ENCODE assay signal across 16 cellular contexts in the genomic region with DNA sequence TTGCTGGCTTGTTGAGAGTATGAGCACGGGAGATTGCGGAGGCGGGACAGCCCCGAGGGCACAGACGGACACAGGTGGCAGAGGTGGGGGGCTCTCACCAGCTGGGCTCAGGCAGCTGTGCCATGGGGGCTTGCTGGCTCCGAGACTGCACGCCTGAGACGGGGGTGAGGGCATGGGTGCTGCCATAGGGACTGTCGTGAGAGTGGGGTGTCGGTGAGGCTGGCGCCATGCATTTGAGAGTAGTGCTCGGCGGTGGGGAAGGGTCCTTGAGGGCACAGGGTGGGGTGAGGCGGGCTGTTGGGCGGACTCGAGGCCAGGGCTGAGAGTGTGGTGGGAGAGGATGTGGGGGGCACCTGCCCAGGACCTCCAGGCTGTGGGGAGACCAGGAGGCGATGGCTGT. TPM values are rescaled to one million over a fixed set of nuclear protein-coding genes. Genes with fewer than 3 reads are reported as not detected.
DNase-seq lines count a peak whose midpoint lies in the region; ATAC-seq and TF ChIP-seq lines count a peak whose summit lies in the region.
"Had no signal": no experiment of that assay in that cellular context is flagged by ENCODE, and none has a peak within 500 bp of the region (broad histone marks: within the 10 kb centered on the region; RNA-seq: fewer than 3 reads in every experiment).

No MANE protein-coding gene starts in this region.

- no peaks in the 10 kb centered on the region for H3K4me1 ChIP-seq in heart left ventricle
- H3K4me1 ChIP-seq in gastroesophageal sphincter, result no peaks in the 10 kb centered on the region
- no peaks in the 10 kb centered on the region for H3K4me1 ChIP-seq in upper lobe of right lung
- no peaks in the 10 kb centered on the region for H3K4me1 ChIP-seq in testis
- H3K4me1 ChIP-seq: HAP-1 had no signal

- peak; percentile 21 for ATAC-seq in Right ventricle myocardium superior (ENCODE audit: poor library complexity)
- no peak for ATAC-seq in heart left ventricle
- peak; percentile 11 for ATAC-seq in gastroesophageal sphincter
- peak; percentile 27 for ATAC-seq in upper lobe of right lung
- ATAC-seq: CD8-positive, alpha-beta T cell had no signal

- TF ChIP-seq EP300 in gastroesophageal sphincter (IDR thresholded peaks at IDR 0.05), result no peak

- DNase-seq in Right ventricle myocardium superior (no peak), heart left ventricle (no peak), posterior vena cava (ENCODE audit: low spot score) (peak; percentile 66), upper lobe of right lung (no peak), testis (no peak)
- DNase-seq in activated CD4-positive, alpha-beta T cell treated with anti-CD3 and anti-CD28 coated beads for 48 hours, result no peak
- no peak for DNase-seq in activated CD4-positive, alpha-beta T cell treated with anti-CD3 and anti-CD28 coated beads, Interleukin-2, amount 50 U/mL, for 4 hours
- DNase-seq: CD8-positive, alpha-beta T cell; COR-L47; DMS153; DMS79 treated with DMSO at 0.1 percent for 48 hours; EL; GOT3 had no signal

- H3K36me3 ChIP-seq in heart left ventricle, result peaks cover 0 to 43% (median 17%) of the 10 kb centered on the region in 9 donors
- peaks cover 0 to 73% of the 10 kb centered on the region in 2 donors for H3K36me3 ChIP-seq in gastroesophageal sphincter
- peaks cover 9% of the 10 kb centered on the region for H3K36me3 ChIP-seq in upper lobe of right lung
- H3K36me3 ChIP-seq in testis (ENCODE audit: low read depth, missing control alignments), result no peaks in the 10 kb centered on the region

- H3K27ac ChIP-seq in heart left ventricle, result no peak overlapping the region
- H3K27ac ChIP-seq in gastroesophageal sphincter, result no peak overlapping the region
- no peak overlapping the region for H3K27ac ChIP-seq in upper lobe of right lung
- no peak overlapping the region for H3K27ac ChIP-seq in testis
- H3K27ac ChIP-seq: 22Rv1 had no signal

- intact Hi-C loops in Right ventricle myocardium superior (cut with DNase I), result loop anchor here (10.0 kb wide), 1 partner anchor 263 kb away; no protein-coding TSS in a partner anchor
- intact Hi-C loops in heart left ventricle (cut with DNase I), result loop anchor here in 2 of 10 donors (10.0 kb wide), 1 partner anchor 73 kb away; no protein-coding TSS in a partner anchor
- intact Hi-C loops in posterior vena cava (cut with DNase I), result no loop called here
- intact Hi-C loops in upper lobe of right lung (cut with DNase I), result loop anchor here (5.0 to 10.0 kb wide), 2 partner anchors 155 to 263 kb away; no protein-coding TSS in a partner anchor
- intact Hi-C loops in testis (cut with DNase I; ENCODE audit: low total_unique reads), result loop anchor here (10.0 kb wide), 1 partner anchor 263 kb away; no protein-coding TSS in a partner anchor

- H3K9me3 ChIP-seq in heart left ventricle (no peaks in the 10 kb centered on the region), gastroesophageal sphincter (no peaks in the 10 kb centered on the region), upper lobe of right lung (no peaks in the 10 kb centered on the region), testis (no peaks in the 10 kb centered on the region)
- H3K9me3 ChIP-seq: HAP-1 had no signal

- no peak overlapping the region for H3K4me3 ChIP-seq in heart left ventricle
- no peak overlapping the region for H3K4me3 ChIP-seq in gastroesophageal sphincter
- no peak overlapping the region for H3K4me3 ChIP-seq in upper lobe of right lung
- no peak overlapping the region for H3K4me3 ChIP-seq in testis
- H3K4me3 ChIP-seq: HAP-1 had no signal

- H3K27me3 ChIP-seq in heart left ventricle (no peaks in the 10 kb centered on the region), gastroesophageal sphincter (no peaks in the 10 kb centered on the region), upper lobe of right lung (no peaks in the 10 kb centered on the region), testis (no peaks in the 10 kb centered on the region)

- no peak for TF ChIP-seq POLR2A in heart left ventricle (IDR thresholded peaks at IDR 0.05)
- TF ChIP-seq POLR2A in gastroesophageal sphincter (IDR thresholded peaks at IDR 0.05), result no peak
- TF ChIP-seq POLR2A in testis (IDR thresholded peaks at IDR 0.05), result no peak

- no peak for TF ChIP-seq CTCF in heart left ventricle (IDR thresholded peaks at IDR 0.05)
- no peak for TF ChIP-seq CTCF in gastroesophageal sphincter (IDR thresholded peaks at IDR 0.05)
- TF ChIP-seq CTCF in upper lobe of right lung (IDR thresholded peaks at IDR 0.05), result no peak
- no peak for TF ChIP-seq CTCF in testis (IDR thresholded peaks at IDR 0.05)

- WGBS in heart left ventricle, 4 donors, result 95 to 97% (median 96%) methylated on average over 16 to 17 of the region's 17 CpGs
- 80 to 94% methylated on average over 7 to 11 of the region's 17 CpGs for WGBS in gastroesophageal sphincter (ENCODE audit: low coverage in 1 of 2), 2 donors
- whole genome bisulfite sequencing in testis, 2 donors, result 95 to 96% methylated on average over 12 to 17 of the region's 17 CpGs

RNA-seq across cellular contexts. Expression of gene TEX22, which starts 40.7 kb away (rescaled TPM):
- total RNA-seq in Right ventricle myocardium superior, result 1.9 TPM
- 1 to 10 TPM in 1 of 9 donors, under 1 TPM in 6, not detected in 2; 0.14 to 1.8 (median 0.82) TPM for total RNA-seq in heart left ventricle
- under 1 TPM in 1 of 2 donors, not detected in 1; 0.06 TPM for polyA plus RNA-seq in heart left ventricle
- under 1 TPM in 1 of 4 donors, not detected in 3; 0.42 TPM for total RNA-seq in gastroesophageal sphincter
- total RNA-seq in posterior vena cava, result under 1 TPM; 0.23 to 0.71 TPM
- 3.2 TPM for total RNA-seq in upper lobe of right lung
- total RNA-seq in testis, result 1 to 10 TPM; 5.2 to 6.6 TPM
- 21.5 TPM for polyA plus RNA-seq in testis (ENCODE audit: insufficient read depth, low read depth, low replicate concordance)

RNA-seq across cellular contexts. Expression of gene PACS2, which starts 43.1 kb away (rescaled TPM):
- total RNA-seq in Right ventricle myocardium superior (66.8 TPM), heart left ventricle (10 to 100 TPM; 47.3 to 90.3 (median 60.8) TPM), gastroesophageal sphincter (10 to 100 TPM; 61.5 to 91.1 (median 74.7) TPM), posterior vena cava (10 to 100 TPM; 61.3 to 69.4 TPM), upper lobe of right lung (86.6 TPM), testis (100 to 1,000 TPM; 167 to 174 TPM)
- polyA plus RNA-seq in heart left ventricle (10 to 100 TPM; 50.7 to 78.7 TPM), testis (ENCODE audit: insufficient read depth, low read depth, low replicate concordance) (99.2 TPM)

RNA-seq across cellular contexts. Expression of gene BRF1, which starts 56.8 kb away (rescaled TPM):
- 17.5 TPM for total RNA-seq in Right ventricle myocardium superior
- 10 to 100 TPM; 13.3 to 25.3 (median 18.7) TPM for total RNA-seq in heart left ventricle
- 10 to 100 TPM; 17.1 to 19.4 TPM for polyA plus RNA-seq in heart left ventricle
- 10 to 100 TPM; 25.2 to 35.6 (median 30.9) TPM for total RNA-seq in gastroesophageal sphincter
- 10 to 100 TPM; 18.8 to 19.4 TPM for total RNA-seq in posterior vena cava
- total RNA-seq in upper lobe of right lung, result 31.2 TPM
- total RNA-seq in testis, result 100 to 1,000 TPM in 1 of 2 donors, 10 to 100 TPM in 1; 95.3 to 112 TPM
- polyA plus RNA-seq in testis (ENCODE audit: insufficient read depth, low read depth, low replicate concordance), result 30.3 TPM

Comparison
In these comparisons a context has a peak if more than half of its experiments do, and no peak if none do; other contexts are left out.
1. ATAC-seq: peak in Right ventricle myocardium superior (single experiment), gastroesophageal sphincter (single experiment) and upper lobe of right lung (single experiment); none in heart left ventricle (0 of 4).
2. intact Hi-C loops: an anchor here in Right ventricle myocardium superior (10.0 kb wide), upper lobe of right lung (5.0 to 10.0 kb wide) and testis (10.0 kb wide); none called in posterior vena cava.